In genomic region chr20:38810926-38811325, GRCh38 we compare ENCODE assay signal across 22 cellular contexts. TPM values are rescaled to one million over a fixed set of nuclear protein-coding genes. Genes with fewer than 3 reads are reported as not detected.
DNase-seq lines count a peak whose midpoint lies in the region; ATAC-seq, FAIRE-seq and TF ChIP-seq lines count a peak whose summit lies in the region.
"Had no signal": no experiment of that assay in that cellular context is flagged by ENCODE, and none has a peak within 500 bp of the region (broad histone marks: within the 10 kb centered on the region; RNA-seq: fewer than 3 reads in every experiment).

No MANE protein-coding gene starts in this region.

- H3K4me3 Mint-ChIP-seq in activated T-cell treated with anti-CD3 and anti-CD28 coated beads, Interleukin-2, amount 50 U/mL, for 24 hours: peak overlapping the region; percentile 43
- no peak overlapping the region for H3K4me3 Mint-ChIP-seq in activated T-cell treated with anti-CD3 and anti-CD28 coated beads, Interleukin-2, amount 50 U/mL, for 72 hours
- H3K4me3 Mint-ChIP-seq in activated CD8-positive, alpha-beta T cell treated with anti-CD3 and anti-CD28 coated beads for 36 hours: no peak overlapping the region
- peak overlapping the region in 2 of 10 donors; percentile 37 to 41 for H3K4me3 Mint-ChIP-seq in naive thymus-derived CD4-positive, alpha-beta T cell

- H3K4me1 Mint-ChIP-seq in activated T-cell treated with anti-CD3 and anti-CD28 coated beads, Interleukin-2, amount 50 U/mL, for 24 hours (ENCODE audit: low read depth): peaks cover 83% of the 10 kb centered on the region
- H3K4me1 Mint-ChIP-seq in activated T-cell treated with anti-CD3 and anti-CD28 coated beads, Interleukin-2, amount 50 U/mL, for 72 hours (ENCODE audit: low read depth): peaks cover 80% of the 10 kb centered on the region
- H3K4me1 Mint-ChIP-seq in activated CD8-positive, alpha-beta T cell treated with anti-CD3 and anti-CD28 coated beads for 36 hours (ENCODE audit: low read depth): peaks cover 81% of the 10 kb centered on the region
- H3K4me1 Mint-ChIP-seq in naive thymus-derived CD4-positive, alpha-beta T cell: peaks cover 54 to 83% (median 75%) of the 10 kb centered on the region in 7 donors

- H3K36me3 Mint-ChIP-seq in activated T-cell treated with anti-CD3 and anti-CD28 coated beads, Interleukin-2, amount 50 U/mL, for 24 hours (ENCODE audit: low read depth): peaks cover 89% of the 10 kb centered on the region
- peaks cover 18 to 48% of the 10 kb centered on the region in 2 donors for H3K36me3 Mint-ChIP-seq in activated T-cell treated with anti-CD3 and anti-CD28 coated beads, Interleukin-2, amount 50 U/mL, for 72 hours (ENCODE audit: insufficient read depth in 2 of 2)
- peaks cover 60% of the 10 kb centered on the region for H3K36me3 Mint-ChIP-seq in activated CD8-positive, alpha-beta T cell treated with anti-CD3 and anti-CD28 coated beads for 36 hours (ENCODE audit: low read depth)
- peaks cover 3 to 50% (median 14%) of the 10 kb centered on the region in 5 donors for H3K36me3 Mint-ChIP-seq in naive thymus-derived CD4-positive, alpha-beta T cell
- H3K36me3 Mint-ChIP-seq: neural progenitor cell had no signal

- no peaks in the 10 kb centered on the region for H3K9me3 ChIP-seq in naive thymus-derived CD4-positive, alpha-beta T cell (ENCODE audit: control insufficient read depth in 2 of 3, low read length in 3 of 3)
- H3K9me3 ChIP-seq: gastrocnemius medialis, prostate gland had no signal

- intact Hi-C loops in activated CD8-positive, alpha-beta T cell treated with anti-CD3 and anti-CD28 coated beads for 36 hours (cut with micrococcal nuclease): no loop called here
- intact Hi-C loops in naive thymus-derived CD4-positive, alpha-beta T cell (cut with micrococcal nuclease): no loop called here

- H3K27ac Mint-ChIP-seq in activated T-cell treated with anti-CD3 and anti-CD28 coated beads, Interleukin-2, amount 50 U/mL, for 24 hours: peak overlapping the region; percentile 70
- no peak overlapping the region for H3K27ac Mint-ChIP-seq in activated T-cell treated with anti-CD3 and anti-CD28 coated beads, Interleukin-2, amount 50 U/mL, for 72 hours
- H3K27ac Mint-ChIP-seq in activated CD8-positive, alpha-beta T cell treated with anti-CD3 and anti-CD28 coated beads for 36 hours: peak overlapping the region; percentile 29
- H3K27ac Mint-ChIP-seq in naive thymus-derived CD4-positive, alpha-beta T cell: peak overlapping the region in 7 of 9 donors; percentile 5 to 94 (median 66)
- H3K27ac Mint-ChIP-seq: neural progenitor cell had no signal

- FAIRE-seq in GM19239 (lab: Jason Lieb, UNC): peak; percentile 55
- FAIRE-seq: K562, small intestine had no signal

- H3K27ac ChIP-seq in naive thymus-derived CD4-positive, alpha-beta T cell (ENCODE audit: low read depth, low read length): no peak overlapping the region
- H3K27ac ChIP-seq: C4-2B, cardiac muscle cell, neural progenitor cell, prostate gland had no signal

- no peaks in the 10 kb centered on the region for H3K27me3 ChIP-seq in naive thymus-derived CD4-positive, alpha-beta T cell (ENCODE audit: control insufficient read depth in 2 of 2, insufficient read depth in 2 of 2, low read length in 2 of 2)

- no peak for TF ChIP-seq CTCF in activated CD8-positive, alpha-beta T cell treated with anti-CD3 and anti-CD28 coated beads for 36 hours (IDR thresholded peaks at IDR 0.05)

- ATAC-seq in activated T-cell treated with anti-CD3 and anti-CD28 coated beads, Interleukin-2, amount 50 U/mL, for 72 hours (replicated peaks in 1 of 2): no peak
- no peak for ATAC-seq in activated CD8-positive, alpha-beta T cell treated with anti-CD3 and anti-CD28 coated beads for 36 hours
- ATAC-seq in naive thymus-derived CD4-positive, alpha-beta T cell: no peak
- ATAC-seq: gastrocnemius medialis, K562 had no signal

- POLR2A ChIA-PET in activated CD8-positive, alpha-beta T cell treated with anti-CD3 and anti-CD28 coated beads for 36 hours (lab: Charles Lee): no interaction called here
- POLR2A ChIA-PET in naive thymus-derived CD4-positive, alpha-beta T cell (lab: Charles Lee): interaction anchor here (1.0 to 1.5 kb wide), 2 partner anchors 11 to 35 kb away, joined by 3 to 7 read pairs; no protein-coding TSS in a partner anchor

- peaks cover 37 to 44% of the 10 kb centered on the region in 2 donors for H3K4me1 ChIP-seq in naive thymus-derived CD4-positive, alpha-beta T cell (ENCODE audit: control insufficient read depth in 2 of 2, insufficient read depth in 2 of 2, low read length in 2 of 2)
- H3K4me1 ChIP-seq: prostate gland had no signal

- DNase-seq in activated T-cell treated with anti-CD3 and anti-CD28 coated beads, Interleukin-2, amount 50 U/mL, for 24 hours: no peak
- no peak for DNase-seq in activated T-cell treated with anti-CD3 and anti-CD28 coated beads, Interleukin-2, amount 50 U/mL, for 72 hours
- DNase-seq in GM19239 (ENCODE audit: insufficient read length, low spot score): no peak
- no peak for DNase-seq in activated CD8-positive, alpha-beta T cell treated with anti-CD3 and anti-CD28 coated beads for 36 hours
- DNase-seq in naive thymus-derived CD4-positive, alpha-beta T cell: no peak
- no peak for DNase-seq in medulla oblongata (ENCODE audit: extremely low spot score)
- no peak for DNase-seq in mucosa of gallbladder (ENCODE audit: low spot score)
- no peak for DNase-seq in activated CD8-positive, alpha-beta memory T cell treated with anti-CD3 and anti-CD28 coated beads, Interleukin-2, amount 50 U/mL, for 48 hours
- DNase-seq: activated CD4-positive, alpha-beta T cell treated with anti-CD3 and anti-CD28 coated beads, Interleukin-2, amount 50 U/mL, for 4 hours; amygdala; gastrocnemius medialis; kidney glomerular epithelial cell; NCI-H1694 treated with DMSO at 0.1 percent for 48 hours; NCI-H345; RPMI8226; small intestine; stimulated activated CD4-positive, alpha-beta T cell treated with anti-CD3 and anti-CD28 coated beads, Interleukin-4, amount 100 ng/mL, for 24 hours had no signal

- CTCF ChIA-PET in activated CD8-positive, alpha-beta T cell treated with anti-CD3 and anti-CD28 coated beads for 36 hours (lab: Charles Lee): interaction anchor here (1.4 kb wide), 1 partner anchor 82 kb away, joined by 3 read pairs; no protein-coding TSS in a partner anchor
- CTCF ChIA-PET in naive thymus-derived CD4-positive, alpha-beta T cell (lab: Charles Lee): interaction anchor here (0.6 kb wide), 1 partner anchor 28 kb away, joined by 3 read pairs; no protein-coding TSS in a partner anchor

- H3K4me3 ChIP-seq in naive thymus-derived CD4-positive, alpha-beta T cell (ENCODE audit: low read length): no peak overlapping the region
- H3K4me3 ChIP-seq: cardiac muscle cell, gastrocnemius medialis, K562, neural progenitor cell, prostate gland had no signal

- H3K27me3 Mint-ChIP-seq in activated T-cell treated with anti-CD3 and anti-CD28 coated beads, Interleukin-2, amount 50 U/mL, for 24 hours: no peaks in the 10 kb centered on the region
- no peaks in the 10 kb centered on the region for H3K27me3 Mint-ChIP-seq in activated T-cell treated with anti-CD3 and anti-CD28 coated beads, Interleukin-2, amount 50 U/mL, for 72 hours (ENCODE audit: low read depth)
- no peaks in the 10 kb centered on the region for H3K27me3 Mint-ChIP-seq in activated CD8-positive, alpha-beta T cell treated with anti-CD3 and anti-CD28 coated beads for 36 hours
- H3K27me3 Mint-ChIP-seq in naive thymus-derived CD4-positive, alpha-beta T cell: no peaks in the 10 kb centered on the region

- no peaks in the 10 kb centered on the region for H3K9me3 Mint-ChIP-seq in activated T-cell treated with anti-CD3 and anti-CD28 coated beads, Interleukin-2, amount 50 U/mL, for 24 hours
- no peaks in the 10 kb centered on the region for H3K9me3 Mint-ChIP-seq in activated T-cell treated with anti-CD3 and anti-CD28 coated beads, Interleukin-2, amount 50 U/mL, for 72 hours
- H3K9me3 Mint-ChIP-seq in activated CD8-positive, alpha-beta T cell treated with anti-CD3 and anti-CD28 coated beads for 36 hours: no peaks in the 10 kb centered on the region
- H3K9me3 Mint-ChIP-seq in naive thymus-derived CD4-positive, alpha-beta T cell: peaks cover 0 to 2% (median 0%) of the 10 kb centered on the region in 11 donors

- peaks cover 0 to 7% (median 6%) of the 10 kb centered on the region in 3 experiments for H3K36me3 ChIP-seq in naive thymus-derived CD4-positive, alpha-beta T cell (ENCODE audit: control insufficient read depth in 2 of 3, insufficient read depth in 3 of 3, low read length in 3 of 3)
- H3K36me3 ChIP-seq: cardiac muscle cell, gastrocnemius medialis, neural progenitor cell, prostate gland had no signal

RNA-seq across cellular contexts. Expression of gene PPP1R16B, which starts 5.4 kb away (rescaled TPM):
- 100 to 1,000 TPM; 143 to 184 TPM for total RNA-seq in activated T-cell treated with anti-CD3 and anti-CD28 coated beads, Interleukin-2, amount 50 U/mL, for 72 hours
- total RNA-seq in activated CD8-positive, alpha-beta T cell treated with anti-CD3 and anti-CD28 coated beads for 36 hours: 10 to 100 TPM; 74.9 to 81.4 TPM
- total RNA-seq in naive thymus-derived CD4-positive, alpha-beta T cell: 10 to 100 TPM; 20.8 to 75.4 (median 22.0) TPM
- 10 to 100 TPM; 11.4 to 19.8 TPM for polyA plus RNA-seq in naive thymus-derived CD4-positive, alpha-beta T cell
- total RNA-seq in mucosa of gallbladder: 4.1 TPM
- polyA plus RNA-seq: cardiac muscle cell had no signal
